Comparison of ENCODE assay signal across 24 cellular contexts in the genomic region with DNA sequence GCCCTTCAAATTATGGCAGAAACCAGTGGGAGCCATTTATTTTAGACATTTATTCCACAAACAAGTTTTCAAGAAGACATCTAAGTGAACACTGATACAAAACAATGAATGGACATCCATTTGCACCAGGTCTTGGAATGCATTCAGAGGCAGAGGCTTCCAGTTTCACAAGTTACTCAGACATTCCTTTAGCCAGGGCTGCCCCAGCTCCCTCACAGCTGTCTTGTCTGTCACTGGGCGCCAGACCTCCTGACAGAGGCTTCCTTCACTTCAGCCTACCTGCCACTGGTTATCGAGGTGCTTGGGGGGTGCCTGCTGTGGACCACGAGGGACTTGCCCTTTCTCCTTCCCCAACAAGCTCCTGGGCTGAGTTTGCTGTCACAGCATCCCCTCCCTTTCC. TPM values are rescaled to one million over a fixed set of nuclear protein-coding genes. Genes with fewer than 3 reads are reported as not detected.
"Had no signal": no experiment of that assay in that cellular context is flagged by ENCODE, and none has a peak within 500 bp of the region (broad histone marks: within the 10 kb centered on the region; RNA-seq: fewer than 3 reads in every experiment).

No MANE protein-coding gene starts in this region.

- H3K27ac Mint-ChIP-seq: activated B cell treated with CpG ODN at 0.5 μM for 24 hours; activated naive CD4-positive, alpha-beta T cell treated with anti-CD3 and anti-CD28 coated beads, Interleukin-2, amount 10 ng/mL, durations not matched to agents 7 days and 5 days; activated naive CD8-positive, alpha-beta T cell treated with anti-CD3 and anti-CD28 coated beads, Interleukin-2, amount 50 U/mL, for 24 hours; stimulated activated naive CD8-positive, alpha-beta T cell treated with anti-CD3 and anti-CD28 coated beads, Interleukin-15, amount 100 ng/mL, for 72 hours had no signal

- H3K4me1 ChIP-seq: left lung, tibial artery had no signal

- DNase-seq: activated B cell treated with CpG ODN at 0.5 μM for 24 hours; activated CD4-positive, alpha-beta T cell treated with anti-CD3 and anti-CD28 coated beads for 4 hours; activated CD4-positive, alpha-beta T cell treated with anti-CD3 and anti-CD28 coated beads, Interleukin-2, amount 50 U/mL, for 48 hours; activated effector memory CD4-positive, alpha-beta T cell treated with anti-CD3 and anti-CD28 coated beads, Interleukin-2, amount 50 U/mL, for 16 hours; activated naive CD4-positive, alpha-beta T cell treated with anti-CD3 and anti-CD28 coated beads, Interleukin-2, amount 10 ng/mL, durations not matched to agents 7 days and 5 days; activated naive CD8-positive, alpha-beta T cell treated with anti-CD3 and anti-CD28 coated beads, Interleukin-2, amount 50 U/mL, for 24 hours; effector CD4-positive, alpha-beta T cell; erythroblast; foreskin melanocyte; kidney glomerular epithelial cell; left lung; natural killer cell; retina; stimulated activated CD4-positive, alpha-beta T cell treated with anti-CD3 and anti-CD28 coated beads, Interleukin-12 subunit alpha, Interleukin-12 subunit beta, amount 100 ng/mL, for 4 hours; stimulated activated naive CD8-positive, alpha-beta T cell treated with anti-CD3 and anti-CD28 coated beads, Interleukin-15, amount 100 ng/mL, for 72 hours; T-helper 17 cell; tibial artery had no signal

- H3K9me3 Mint-ChIP-seq: activated B cell treated with CpG ODN at 0.5 μM for 24 hours; activated naive CD4-positive, alpha-beta T cell treated with anti-CD3 and anti-CD28 coated beads, Interleukin-2, amount 10 ng/mL, durations not matched to agents 7 days and 5 days; activated naive CD8-positive, alpha-beta T cell treated with anti-CD3 and anti-CD28 coated beads, Interleukin-2, amount 50 U/mL, for 24 hours; natural killer cell; stimulated activated naive CD8-positive, alpha-beta T cell treated with anti-CD3 and anti-CD28 coated beads, Interleukin-15, amount 100 ng/mL, for 72 hours had no signal

- H3K4me3 Mint-ChIP-seq: activated B cell treated with CpG ODN at 0.5 μM for 24 hours; activated naive CD4-positive, alpha-beta T cell treated with anti-CD3 and anti-CD28 coated beads, Interleukin-2, amount 10 ng/mL, durations not matched to agents 7 days and 5 days; activated naive CD8-positive, alpha-beta T cell treated with anti-CD3 and anti-CD28 coated beads, Interleukin-2, amount 50 U/mL, for 24 hours; natural killer cell; stimulated activated naive CD8-positive, alpha-beta T cell treated with anti-CD3 and anti-CD28 coated beads, Interleukin-15, amount 100 ng/mL, for 72 hours; T-helper 17 cell had no signal

- H3K27me3 Mint-ChIP-seq: activated B cell treated with CpG ODN at 0.5 μM for 24 hours; activated naive CD4-positive, alpha-beta T cell treated with anti-CD3 and anti-CD28 coated beads, Interleukin-2, amount 10 ng/mL, durations not matched to agents 7 days and 5 days; activated naive CD8-positive, alpha-beta T cell treated with anti-CD3 and anti-CD28 coated beads, Interleukin-2, amount 50 U/mL, for 24 hours; stimulated activated naive CD8-positive, alpha-beta T cell treated with anti-CD3 and anti-CD28 coated beads, Interleukin-15, amount 100 ng/mL, for 72 hours; T-helper 17 cell had no signal

- H3K36me3 Mint-ChIP-seq: natural killer cell had no signal

- H3K27ac ChIP-seq: cardiac muscle cell, left lung, tibial artery had no signal

- H3K4me1 Mint-ChIP-seq: activated B cell treated with CpG ODN at 0.5 μM for 24 hours; activated naive CD4-positive, alpha-beta T cell treated with anti-CD3 and anti-CD28 coated beads, Interleukin-2, amount 10 ng/mL, durations not matched to agents 7 days and 5 days; activated naive CD8-positive, alpha-beta T cell treated with anti-CD3 and anti-CD28 coated beads, Interleukin-2, amount 50 U/mL, for 24 hours; stimulated activated naive CD8-positive, alpha-beta T cell treated with anti-CD3 and anti-CD28 coated beads, Interleukin-15, amount 100 ng/mL, for 72 hours had no signal

- H3K27me3 ChIP-seq: cardiac muscle cell, left lung, tibial artery had no signal

- H3K4me3 ChIP-seq: cardiac muscle cell, left lung, lung, tibial artery had no signal

- H3K9me3 ChIP-seq: left lung had no signal

- ATAC-seq: activated naive CD8-positive, alpha-beta T cell treated with anti-CD3 and anti-CD28 coated beads, Interleukin-2, amount 50 U/mL, for 24 hours; left lung; natural killer cell; stimulated activated naive CD8-positive, alpha-beta T cell treated with anti-CD3 and anti-CD28 coated beads, Interleukin-15, amount 100 ng/mL, for 72 hours; T-helper 17 cell had no signal

RNA-seq across cellular contexts. Expression of a gene that starts 19.2 kb away (rescaled TPM):
- total RNA-seq: activated B cell treated with CpG ODN at 0.5 μM for 24 hours, cerebellum, left lung, lung, osteoblast, posterior vena cava, skeletal muscle tissue, urinary bladder had no signal
- polyA plus RNA-seq: urinary bladder had no signal
